In the genomic region with DNA sequence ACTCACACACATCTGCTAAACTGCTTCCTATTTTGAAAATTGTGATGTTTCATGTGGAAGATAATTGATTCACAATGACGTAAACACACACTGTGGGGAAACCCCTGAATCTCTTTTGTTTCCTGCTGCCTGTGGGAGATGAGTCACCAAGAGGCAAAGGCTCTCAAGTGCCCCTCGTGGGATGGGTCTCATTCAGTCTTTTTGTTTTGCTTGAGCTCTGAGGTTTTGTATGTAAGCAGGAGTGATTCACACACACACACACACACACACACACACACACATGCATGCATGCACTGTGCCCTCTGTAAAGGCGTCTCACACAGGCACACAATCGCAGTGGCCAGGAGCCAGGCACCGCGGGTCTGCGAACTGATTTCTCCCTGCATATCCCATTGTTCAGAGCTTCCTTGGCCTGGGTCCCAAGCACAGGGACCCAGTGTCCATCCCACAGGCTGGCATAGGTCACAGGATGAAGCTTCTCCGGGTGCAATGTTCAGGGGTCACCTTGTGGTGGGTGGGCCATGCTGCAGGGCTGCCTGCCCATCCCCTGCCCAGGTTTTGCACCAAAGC, we compare ENCODE assay signal across 8 cellular contexts. TPM values are rescaled to one million over a fixed set of nuclear protein-coding genes. Genes with fewer than 3 reads are reported as not detected.
DNase-seq lines count a peak whose midpoint lies in the region; ATAC-seq and TF ChIP-seq lines count a peak whose summit lies in the region.

No MANE protein-coding gene starts in this region.

- H3K4me3 Mint-ChIP-seq in osteocyte (ENCODE audit: unreplicated experiment): no peak overlapping the region

- H3K4me1 Mint-ChIP-seq in osteocyte (ENCODE audit: unreplicated experiment): peaks cover 5% of the 10 kb centered on the region

- no peak for TF ChIP-seq POLR2A in prostate gland (IDR thresholded peaks at IDR 0.05)

- H3K27ac ChIP-seq in prostate gland: no peak overlapping the region

- no peaks in the 10 kb centered on the region for H3K36me3 Mint-ChIP-seq in osteocyte (ENCODE audit: unreplicated experiment)

- WGBS in prostate gland: 51% methylated on average over 7 of the region's 8 CpGs

- peaks cover 5% of the 10 kb centered on the region for H3K27me3 Mint-ChIP-seq in osteocyte (ENCODE audit: unreplicated experiment)

- intact Hi-C loops in prostate gland (cut with DNase I): no loop called here

- no peaks in the 10 kb centered on the region for H3K27me3 ChIP-seq in prostate gland (replicated peaks; ENCODE audit: insufficient read depth)

- no peak overlapping the region for H3K4me3 ChIP-seq in fibroblast of pulmonary artery (replicated peaks; ENCODE audit: low read depth, low read length)
- no peak overlapping the region for H3K4me3 ChIP-seq in prostate gland

- H3K4me1 ChIP-seq in prostate gland (replicated peaks): no peaks in the 10 kb centered on the region

- ATAC-seq in GM18861 (IDR thresholded peaks at IDR 0.05; ENCODE audit: unreplicated experiment) (peak; percentile 92), HG02938 (IDR thresholded peaks at IDR 0.05; ENCODE audit: unreplicated experiment) (peak; percentile 90)

- TF ChIP-seq CTCF in fibroblast of pulmonary artery (IDR thresholded peaks at IDR 0.05; ENCODE audit: low read length, missing control alignments) (no peak), osteocyte (IDR thresholded peaks at IDR 0.05) (no peak), prostate gland (IDR thresholded peaks at IDR 0.05) (no peak)

- H3K27ac Mint-ChIP-seq in osteocyte (ENCODE audit: unreplicated experiment): no peak overlapping the region

- H3K9me3 ChIP-seq in prostate gland: no peaks in the 10 kb centered on the region

- no peaks in the 10 kb centered on the region for H3K36me3 ChIP-seq in prostate gland

- peak; percentile 93 for DNase-seq in NCI-H226
- peak; percentile 74 for DNase-seq in activated CD8-positive, alpha-beta memory T cell treated with anti-CD3 and anti-CD28 coated beads, Interleukin-2, amount 50 U/mL, for 48 hours
- DNase-seq in fibroblast of pulmonary artery (ENCODE audit: low read depth): peak; percentile 99
- peak; percentile 37 to 58 for DNase-seq in stimulated activated CD4-positive, alpha-beta T cell treated with anti-CD3 and anti-CD28 coated beads, Interleukin-1b, Interleukin-23, amount 100 ng/mL, for 1 hour (ENCODE audit: low read depth in 2 of 2)
- no peak for DNase-seq in osteocyte (ENCODE audit: extremely low spot score, unreplicated experiment)
- DNase-seq in prostate gland (ENCODE audit: low spot score): no peak

- H3K9me3 Mint-ChIP-seq in osteocyte (ENCODE audit: unreplicated experiment): no peaks in the 10 kb centered on the region

RNA-seq across cellular contexts. Expression of a gene that starts 12.1 kb away (rescaled TPM):
- 2.6 and 3.2 TPM in 2 replicates for total RNA-seq in osteocyte
- 10 to 100 TPM in 1 of 2 donors, 1 to 10 TPM in 1; 9.6 to 56.0 TPM for total RNA-seq in prostate gland

Comparison
In these comparisons a context has a peak if more than half of its experiments do, and no peak if none do; other contexts are left out.
1. DNase-seq: peak in NCI-H226 (single experiment), activated CD8-positive, alpha-beta memory T cell treated with anti-CD3 and anti-CD28 coated beads, Interleukin-2, amount 50 U/mL, for 48 hours (single experiment), fibroblast of pulmonary artery (single experiment) and stimulated activated CD4-positive, alpha-beta T cell treated with anti-CD3 and anti-CD28 coated beads, Interleukin-1b, Interleukin-23, amount 100 ng/mL, for 1 hour (2 of 2); none in osteocyte (single experiment) and prostate gland (single experiment).